1 cellular context compared by ENCODE assay signal in genomic region chr2:86413296-86414085, GRCh38.
TF ChIP-seq lines count a peak whose summit lies in the region.

No MANE protein-coding gene starts in this region.

TF ChIP-seq in HEK293, 187 proteins besides CTCF, POLR2A, EP300 and RAD21 (continued from another document):
- no peak for TF ChIP-seq ZNF18 (tag by site-specific recombination; IDR thresholded peaks at IDR 0.05)
- peak; percentile 54; the same call in 1 of the 2 replicates for TF ChIP-seq ZBTB20 (tag by site-specific recombination; IDR thresholded peaks at IDR 0.05)
- TF ChIP-seq FEZF1 (tag by site-specific recombination; IDR thresholded peaks at IDR 0.05): peak; percentile 77
- TF ChIP-seq ZNF114 (tag by site-specific recombination; IDR thresholded peaks at IDR 0.05): no peak
- no peak for TF ChIP-seq HIC1 (tag by site-specific recombination; IDR thresholded peaks at IDR 0.05)
- no peak for TF ChIP-seq ZFHX2 (tag by site-specific recombination; conservative IDR thresholded peaks at IDR 0.05)
- no peak for TF ChIP-seq HOXD13 (CRISPR knock-in tag; IDR thresholded peaks at IDR 0.05; ENCODE audit: borderline replicate concordance)
- TF ChIP-seq ZNF341 (tag by site-specific recombination; IDR thresholded peaks at IDR 0.05; ENCODE audit: low read depth): peak; percentile 74
- no peak for TF ChIP-seq ZNF777 (tag by site-specific recombination; IDR thresholded peaks at IDR 0.05; ENCODE audit: borderline replicate concordance)
- no peak for TF ChIP-seq ZNF561 (tag by site-specific recombination; IDR thresholded peaks at IDR 0.05; ENCODE audit: borderline replicate concordance)
- no peak for TF ChIP-seq TRIM28 (IDR thresholded peaks at IDR 0.05; ENCODE audit: borderline replicate concordance, low read length)
- TF ChIP-seq ZNF600 (tag by site-specific recombination; IDR thresholded peaks at IDR 0.05): peak; percentile 54
- peak; percentile 49 for TF ChIP-seq SP2 (tag by site-specific recombination; IDR thresholded peaks at IDR 0.05)
